In genomic region chr5:109805882-109806281, GRCh38 we compare ENCODE assay signal across 13 cellular contexts.
DNase-seq lines count a peak whose midpoint lies in the region; ATAC-seq and TF ChIP-seq lines count a peak whose summit lies in the region.
"Had no signal": no experiment of that assay in that cellular context is flagged by ENCODE, and none has a peak within 500 bp of the region (broad histone marks: within the 10 kb centered on the region; RNA-seq: fewer than 3 reads in every experiment).

No MANE protein-coding gene starts in this region.

- peak overlapping the region; percentile 38 for H3K9ac ChIP-seq in iPS-18a (ENCODE audit: low read length)

- WGBS in ovary, 3 donors = 87 to 93% (median 93%) methylated on average over 3 of the region's 3 CpGs

- H3K9me3 ChIP-seq in iPS-18a (ENCODE audit: control insufficient read depth, low read depth, low read length) = no peaks in the 10 kb centered on the region
- no peaks in the 10 kb centered on the region for H3K9me3 ChIP-seq in ovary

- H3K36me3 ChIP-seq in iPS-18a (ENCODE audit: control insufficient read depth, low read depth, low read length) = peaks cover 5% of the 10 kb centered on the region
- H3K36me3 ChIP-seq in ovary = no peaks in the 10 kb centered on the region

- ATAC-seq in HG03432 (IDR thresholded peaks at IDR 0.05; ENCODE audit: unreplicated experiment) (peak; percentile 32), HG03571 (IDR thresholded peaks at IDR 0.05; ENCODE audit: unreplicated experiment) (no peak), SK-N-SH treated with all-trans-retinoic acid at 6 μM for 48 hours (no peak)
- ATAC-seq: Panc1 had no signal

- TF ChIP-seq EP300 in ovary (IDR thresholded peaks at IDR 0.05) = no peak

- H3K27me3 ChIP-seq in iPS-18a (ENCODE audit: control insufficient read depth, insufficient read depth, low read length) (no peaks in the 10 kb centered on the region), ovary (no peaks in the 10 kb centered on the region)

- in situ Hi-C loops in KBM-7 (cut with MboI; ENCODE audit: low pct_unique_long_range_greater_than_20kb, low sequenced_read_pairs) = no loop called here

- H3K4me1 ChIP-seq in iPS-18a (ENCODE audit: control insufficient read depth, low read depth, low read length) (peaks cover 14% of the 10 kb centered on the region), ovary (ENCODE audit: insufficient read depth) (peaks cover 1% of the 10 kb centered on the region)

- TF ChIP-seq CTCF in ovary (IDR thresholded peaks at IDR 0.05) = no peak

- intact Hi-C loops in ovary (cut with DNase I) = no loop called here

- H3K4me3 ChIP-seq in iPS-18a (ENCODE audit: low read length) (no peak overlapping the region), ovary (no peak overlapping the region)

- TF ChIP-seq POLR2A in ovary (IDR thresholded peaks at IDR 0.05) = no peak

- no peak overlapping the region for H3K27ac ChIP-seq in iPS-18a (ENCODE audit: low read length)
- no peak overlapping the region for H3K27ac ChIP-seq in ovary

- DNase-seq in NCI-H82 (lab: John Stamatoyannopoulos, UW) (peak; percentile 5), NCI-H82 treated with DMSO at 0.1 percent for 48 hours (lab: John Stamatoyannopoulos, UW; ENCODE audit: unreplicated experiment) (no peak), ovary (no peak), KBM-7 (no peak)
- DNase-seq: activated CD4-positive, alpha-beta T cell treated with anti-CD3 and anti-CD28 coated beads for 48 hours; activated gamma-delta T cell treated with Interleukin-2 at 50 U/mL for 16 hours; erythroblast; NCI-H2081 treated with DMSO at 0.1 percent for 48 hours had no signal

TF ChIP-seq in SK-N-SH treated with all-trans-retinoic acid at 6 μM for 48 hours, 23 proteins besides CTCF, POLR2A, EP300 and RAD21:
- TF ChIP-seq BACH2 (CRISPR knock-in tag; IDR thresholded peaks at IDR 0.05; ENCODE audit: borderline replicate concordance) (no peak), GLIS3 (CRISPR knock-in tag; IDR thresholded peaks at IDR 0.05) (no peak), RARB (CRISPR knock-in tag; IDR thresholded peaks at IDR 0.05) (no peak), SNAI2 (CRISPR knock-in tag; IDR thresholded peaks at IDR 0.05) (no peak), TOX (CRISPR knock-in tag; IDR thresholded peaks at IDR 0.05; ENCODE audit: borderline replicate concordance) (no peak), ISL1 (CRISPR knock-in tag; IDR thresholded peaks at IDR 0.05) (no peak), ARNTL (CRISPR knock-in tag; IDR thresholded peaks at IDR 0.05; ENCODE audit: borderline replicate concordance, low read depth) (no peak), POU6F1 (CRISPR knock-in tag; IDR thresholded peaks at IDR 0.05; ENCODE audit: borderline replicate concordance, low read depth) (no peak), ZNF70 (CRISPR knock-in tag; IDR thresholded peaks at IDR 0.05) (no peak), ZNF8 (CRISPR knock-in tag; IDR thresholded peaks at IDR 0.05) (no peak), PPARA (CRISPR knock-in tag; IDR thresholded peaks at IDR 0.05; ENCODE audit: borderline replicate concordance) (no peak), TCF4 (CRISPR knock-in tag; IDR thresholded peaks at IDR 0.05; ENCODE audit: borderline replicate concordance) (no peak), TSHZ2 (CRISPR knock-in tag; IDR thresholded peaks at IDR 0.05) (no peak), ZFP3 (CRISPR knock-in tag; IDR thresholded peaks at IDR 0.05) (no peak), ESRRG (CRISPR knock-in tag; IDR thresholded peaks at IDR 0.05) (no peak)
- TF ChIP-seq, protein P1, sequence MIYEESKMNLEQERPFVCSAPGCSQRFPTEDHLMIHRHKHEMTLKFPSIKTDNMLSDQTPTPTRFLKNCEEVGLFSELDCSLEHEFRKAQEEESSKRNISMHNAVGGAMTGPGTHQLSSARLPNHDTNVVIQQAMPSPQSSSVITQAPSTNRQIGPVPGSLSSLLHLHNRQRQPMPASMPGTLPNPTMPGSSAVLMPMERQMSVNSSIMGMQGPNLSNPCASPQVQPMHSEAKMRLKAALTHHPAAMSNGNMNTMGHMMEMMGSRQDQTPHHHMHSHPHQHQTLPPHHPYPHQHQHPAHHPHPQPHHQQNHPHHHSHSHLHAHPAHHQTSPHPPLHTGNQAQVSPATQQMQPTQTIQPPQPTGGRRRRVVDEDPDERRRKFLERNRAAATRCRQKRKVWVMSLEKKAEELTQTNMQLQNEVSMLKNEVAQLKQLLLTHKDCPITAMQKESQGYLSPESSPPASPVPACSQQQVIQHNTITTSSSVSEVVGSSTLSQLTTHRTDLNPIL (CRISPR knock-in tag; IDR thresholded peaks at IDR 0.05; ENCODE audit: low read depth) = no peak
